In genomic region chr11:86596861-86597632, GRCh38 we compare ENCODE assay signal across 15 cellular contexts.
A peak's percentile ranks its signal among the peaks of the same experiment; 100 is the strongest.
DNase-seq lines count a peak whose midpoint lies in the region; ATAC-seq, FAIRE-seq and TF ChIP-seq lines count a peak whose summit lies in the region.
"Had no signal": no experiment of that assay in that cellular context is flagged by ENCODE, and none has a peak within 500 bp of the region (broad histone marks: within the 10 kb centered on the region; RNA-seq: fewer than 3 reads in every experiment).

No MANE protein-coding gene starts in this region.

- no peaks in the 10 kb centered on the region for H4K20me1 ChIP-seq in BLaER1 treated with 17β-estradiol and CSF1 and Interleukin-3, amounts not matched to agents 10 nM and 100 nM

- peak overlapping the region in 1 of 11 experiments; percentile 35; a peak in 1 of 22 replicates for H3K9ac ChIP-seq in BLaER1 treated with 17β-estradiol and CSF1 and Interleukin-3, amounts not matched to agents 10 nM and 100 nM

- H3K4me3 ChIP-seq in BLaER1 treated with 17β-estradiol and CSF1 and Interleukin-3, amounts not matched to agents 10 nM and 100 nM, result no peak overlapping the region
- H3K4me3 ChIP-seq in brain microvascular endothelial cell (ENCODE audit: low read depth, low read length), result no peak overlapping the region
- no peak overlapping the region for H3K4me3 ChIP-seq in left lung

- peaks cover 18 to 33% (median 21%) of the 10 kb centered on the region in 10 experiments for H3K4me1 ChIP-seq in BLaER1 treated with 17β-estradiol and CSF1 and Interleukin-3, amounts not matched to agents 10 nM and 100 nM
- H3K4me1 ChIP-seq in left lung, result peaks cover 10 to 19% of the 10 kb centered on the region in 2 donors

- H3K27ac ChIP-seq in BLaER1 treated with 17β-estradiol and CSF1 and Interleukin-3, amounts not matched to agents 10 nM and 100 nM, result peak overlapping the region in 3 of 11 experiments; percentile 3 to 74 (median 15); a peak in 3 of 22 replicates
- H3K27ac ChIP-seq in brain microvascular endothelial cell, result no peak overlapping the region
- no peak overlapping the region for H3K27ac ChIP-seq in left lung

- peak; percentile 50 for ATAC-seq in left lung
- ATAC-seq: natural killer cell treated with Interleukin-12 subunit alpha and Interleukin-12 subunit beta and Interleukin-15 and Interleukin-18, amount 100 ng/mL, for 72 hours had no signal

- intact Hi-C loops in left lung (cut with DNase I), result no loop called here

- in situ Hi-C loops in brain microvascular endothelial cell (cut with HindIII; ENCODE audit: low pct_ligation_motif_present, low sequenced_read_pairs), result no loop called here

- DNase-seq in NCI-H2171 (lab: John Stamatoyannopoulos, UW) (peak; percentile 57), brain microvascular endothelial cell (peak; percentile 73), left lung (no peak), NCI-H748 (lab: John Stamatoyannopoulos, UW; ENCODE audit: unreplicated experiment) (no peak), H54 (ENCODE audit: insufficient read length, low spot score) (no peak), SHP77 treated with DMSO at 0.1 percent for 48 hours (lab: John Stamatoyannopoulos, UW) (no peak)
- DNase-seq in stimulated activated CD4-positive, alpha-beta T cell treated with anti-CD3 and anti-CD28 coated beads, Interleukin-4, amount 100 ng/mL, for 24 hours, result no peak
- DNase-seq: activated CD4-positive, alpha-beta T cell treated with anti-CD3 and anti-CD28 coated beads, Interleukin-2, amount 50 U/mL, for 48 hours; cerebellar nuclear complex; islet precursor cell; stimulated activated CD4-positive, alpha-beta T cell treated with anti-CD3 and anti-CD28 coated beads, Interleukin-15, amount 100 ng/mL, for 24 hours; stimulated activated CD8-positive, alpha-beta memory T cell treated with anti-CD3 and anti-CD28 coated beads, Interleukin-4, amount 100 ng/mL, for 48 hours; T-helper 1 cell had no signal

- H3K27me3 ChIP-seq in BLaER1 treated with 17β-estradiol and CSF1 and Interleukin-3, amounts not matched to agents 10 nM and 100 nM, result no peaks in the 10 kb centered on the region
- H3K27me3 ChIP-seq in brain microvascular endothelial cell (replicated peaks), result no peaks in the 10 kb centered on the region
- H3K27me3 ChIP-seq in left lung, result no peaks in the 10 kb centered on the region

- peaks cover 0 to 19% (median 13%) of the 10 kb centered on the region in 11 experiments; a peak in 16 of 22 replicates for H3K9me3 ChIP-seq in BLaER1 treated with 17β-estradiol and CSF1 and Interleukin-3, amounts not matched to agents 10 nM and 100 nM (replicated peaks in 1 of 11)
- H3K9me3 ChIP-seq in left lung, result no peaks in the 10 kb centered on the region

- FAIRE-seq in H54 (lab: Jason Lieb, UNC), result no peak

- TF ChIP-seq CTCF in brain microvascular endothelial cell (IDR thresholded peaks at IDR 0.05; ENCODE audit: low read depth, low read length, missing control alignments) (no peak), left lung (IDR thresholded peaks at IDR 0.05) (no peak)

- TF ChIP-seq POLR2A in H54 (IDR thresholded peaks at IDR 0.05; ENCODE audit: low read depth, low read length), result no peak

- H3K36me3 ChIP-seq in BLaER1 treated with 17β-estradiol and CSF1 and Interleukin-3, amounts not matched to agents 10 nM and 100 nM, result no peaks in the 10 kb centered on the region
- H3K36me3 ChIP-seq in brain microvascular endothelial cell (replicated peaks) (no peaks in the 10 kb centered on the region), left lung (no peaks in the 10 kb centered on the region)

- H3K4me2 ChIP-seq in BLaER1 treated with 17β-estradiol and CSF1 and Interleukin-3, amounts not matched to agents 10 nM and 100 nM, result peak overlapping the region in 10 of 11 experiments; percentile 11 to 84 (median 42); a peak in 15 of 22 replicates

Comparison
In these comparisons a context has a peak if more than half of its experiments do, and no peak if none do; other contexts are left out.
1. DNase-seq: peak in NCI-H2171 (single experiment) and brain microvascular endothelial cell (single experiment); none in left lung (0 of 2), stimulated activated CD4-positive, alpha-beta T cell treated with anti-CD3 and anti-CD28 coated beads, Interleukin-4, amount 100 ng/mL, for 24 hours (single experiment), NCI-H748 (single experiment), H54 (single experiment) and SHP77 treated with DMSO at 0.1 percent for 48 hours (single experiment).